In the genomic region with DNA sequence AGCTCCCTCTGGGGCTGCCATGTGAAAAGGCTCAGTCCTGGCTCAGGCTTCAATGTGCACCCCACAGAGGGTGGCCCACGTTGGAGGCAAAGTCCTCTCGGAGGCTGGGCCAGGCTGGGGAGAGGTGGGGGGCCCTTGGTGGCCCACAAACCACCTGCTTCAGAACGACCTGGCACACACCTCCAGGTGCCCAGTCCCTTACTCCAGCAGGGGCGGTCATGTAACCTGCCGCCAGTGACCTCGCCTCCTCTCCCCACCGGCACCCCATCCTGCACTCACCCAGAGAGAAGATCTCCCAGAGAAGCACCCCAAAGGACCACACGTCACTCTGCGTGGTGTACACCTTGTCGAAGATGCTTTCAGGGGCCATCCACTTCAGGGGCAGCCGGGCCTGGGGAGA, we compare ENCODE assay signal across 32 cellular contexts. TPM values are rescaled to one million over a fixed set of nuclear protein-coding genes. Genes with fewer than 3 reads are reported as not detected.
"Had no signal": no experiment of that assay in that cellular context is flagged by ENCODE, and none has a peak within 500 bp of the region (broad histone marks: within the 10 kb centered on the region; RNA-seq: fewer than 3 reads in every experiment).

No MANE protein-coding gene starts in this region.

- H3K27ac Mint-ChIP-seq: natural killer cell; neural progenitor cell; stimulated activated naive CD8-positive, alpha-beta T cell treated with anti-CD3 and anti-CD28 coated beads, Interleukin-15, Interleukin-2, amounts not matched to agents 100 ng/mL and 50 ng/mL, for 24 hours; type B pancreatic cell had no signal

- H3K9me3 Mint-ChIP-seq: natural killer cell; neural progenitor cell; stimulated activated effector memory CD8-positive, alpha-beta T cell treated with anti-CD3 and anti-CD28 coated beads, Interleukin-12 subunit alpha, Interleukin-12 subunit beta, amount 100 ng/mL, for 72 hours; stimulated activated naive CD8-positive, alpha-beta T cell treated with anti-CD3 and anti-CD28 coated beads, Interleukin-15, Interleukin-2, amounts not matched to agents 100 ng/mL and 50 ng/mL, for 24 hours; type B pancreatic cell had no signal

- H3K36me3 Mint-ChIP-seq: naive thymus-derived CD4-positive, alpha-beta T cell; natural killer cell; neural progenitor cell; stimulated activated effector memory CD8-positive, alpha-beta T cell treated with anti-CD3 and anti-CD28 coated beads, Interleukin-12 subunit alpha, Interleukin-12 subunit beta, amount 100 ng/mL, for 72 hours; type B pancreatic cell had no signal

- H3K9me3 ChIP-seq: ovary, prostate gland, right atrium auricular region, right lobe of liver, sigmoid colon, suprapubic skin, testis, tibial artery, transverse colon, upper lobe of right lung, uterus had no signal

- H3K4me3 ChIP-seq: neural progenitor cell, ovary, prostate gland, right atrium auricular region, right lobe of liver, sigmoid colon, suprapubic skin, testis, tibial artery, transverse colon, upper lobe of right lung, uterus had no signal

- DNase-seq: naive thymus-derived CD4-positive, alpha-beta T cell; natural killer cell; occipital lobe; ovary; posterior cingulate gyrus; retina; right lobe of liver; sigmoid colon; small intestine; stimulated activated CD4-positive, alpha-beta T cell treated with anti-CD3 and anti-CD28 coated beads, Interleukin-15, amount 100 ng/mL, for 24 hours; stimulated activated CD4-positive, alpha-beta T cell treated with anti-CD3 and anti-CD28 coated beads, Interleukin-2, amount 100 ng/mL, for 24 hours; stimulated activated CD4-positive, alpha-beta T cell treated with anti-CD3 and anti-CD28 coated beads, Interleukin-2, amount 100 ng/mL, for 48 hours; stimulated activated CD4-positive, alpha-beta T cell treated with anti-CD3 and anti-CD28 coated beads, Interleukin-4, amount 100 ng/mL, for 24 hours; stimulated activated naive CD4-positive, alpha-beta T cell; substantia nigra; testis; tibial artery; transverse colon; upper lobe of right lung; uterus had no signal

- ATAC-seq: naive thymus-derived CD4-positive, alpha-beta T cell; natural killer cell; upper lobe of right lung had no signal

- H3K27me3 ChIP-seq: ovary, right atrium auricular region, right lobe of liver, testis, upper lobe of right lung, uterus had no signal

- H3K4me1 ChIP-seq: neural progenitor cell, parathyroid adenoma, prostate gland, right lobe of liver, testis, upper lobe of right lung, uterus had no signal

- H3K27me3 Mint-ChIP-seq: naive thymus-derived CD4-positive, alpha-beta T cell; stimulated activated naive CD8-positive, alpha-beta T cell treated with anti-CD3 and anti-CD28 coated beads, Interleukin-15, Interleukin-2, amounts not matched to agents 100 ng/mL and 50 ng/mL, for 24 hours had no signal

- FAIRE-seq: small intestine had no signal

- H3K4me3 Mint-ChIP-seq: naive thymus-derived CD4-positive, alpha-beta T cell; natural killer cell; neural progenitor cell; stimulated activated effector memory CD8-positive, alpha-beta T cell treated with anti-CD3 and anti-CD28 coated beads, Interleukin-12 subunit alpha, Interleukin-12 subunit beta, amount 100 ng/mL, for 72 hours; stimulated activated naive CD8-positive, alpha-beta T cell treated with anti-CD3 and anti-CD28 coated beads, Interleukin-15, Interleukin-2, amounts not matched to agents 100 ng/mL and 50 ng/mL, for 24 hours; type B pancreatic cell had no signal

- H3K4me1 Mint-ChIP-seq: natural killer cell; stimulated activated effector memory CD8-positive, alpha-beta T cell treated with anti-CD3 and anti-CD28 coated beads, Interleukin-12 subunit alpha, Interleukin-12 subunit beta, amount 100 ng/mL, for 72 hours had no signal

- H3K27ac ChIP-seq: neural progenitor cell, ovary, parathyroid adenoma, prostate gland, right atrium auricular region, right lobe of liver, sigmoid colon, suprapubic skin, testis, tibial artery, transverse colon, upper lobe of right lung, uterus had no signal

- H3K36me3 ChIP-seq: neural progenitor cell, ovary, prostate gland, right atrium auricular region, right lobe of liver, sigmoid colon, suprapubic skin, tibial artery, transverse colon, upper lobe of right lung, uterus had no signal

RNA-seq across cellular contexts. Expression of a gene that starts 22.5 kb away (rescaled TPM):
- total RNA-seq: natural killer cell, occipital lobe, osteoblast, pulmonary artery endothelial cell, right atrium auricular region, sigmoid colon, transverse colon, urinary bladder had no signal
- polyA plus RNA-seq: naive thymus-derived CD4-positive, alpha-beta T cell; neural cell had no signal

RNA-seq across cellular contexts. Expression of a gene that starts 35.6 kb away (rescaled TPM):
- total RNA-seq: osteoblast had no signal
